ENCODE assay signal across 12 cellular contexts in the genomic region with DNA sequence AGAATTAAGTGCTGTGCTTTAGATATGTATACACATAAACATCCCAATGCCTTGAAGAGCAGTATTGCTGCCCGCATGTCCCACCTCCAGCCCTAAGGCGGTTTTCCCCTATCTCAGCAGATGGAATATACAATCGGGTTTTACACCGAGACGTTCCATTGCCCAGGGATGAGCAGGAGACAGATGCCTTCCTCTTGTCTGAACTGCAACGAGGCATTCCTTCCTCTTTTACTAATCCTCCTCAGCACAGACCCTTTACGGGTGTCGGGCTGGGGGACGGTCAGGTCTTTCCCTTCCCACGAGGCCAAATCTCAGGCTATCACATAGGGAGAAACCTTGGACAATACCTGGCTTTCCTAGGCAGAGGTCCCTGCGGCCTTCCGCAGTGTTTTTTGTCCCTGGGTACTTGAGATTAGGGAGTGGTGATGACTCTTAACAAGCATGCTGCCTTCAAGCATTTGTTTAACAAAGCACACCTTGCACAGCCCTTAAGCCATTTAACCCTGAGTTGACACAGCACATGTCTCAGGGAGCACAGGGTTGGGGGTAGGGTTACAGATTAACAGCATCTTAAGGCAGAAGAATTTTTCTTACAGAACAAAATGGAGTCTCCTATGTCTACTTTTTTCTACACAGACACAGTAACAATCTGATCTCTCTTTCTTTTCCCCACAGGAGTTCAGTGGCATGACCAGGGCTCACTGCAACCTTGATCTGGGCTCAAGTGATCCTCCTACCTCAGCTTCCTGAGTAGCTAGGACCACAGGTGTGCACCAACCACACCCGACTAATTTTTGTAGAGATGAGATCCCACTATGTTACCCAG. TPM values are rescaled to one million over a fixed set of nuclear protein-coding genes. Genes with fewer than 3 reads are reported as not detected.
DNase-seq lines count a peak whose midpoint lies in the region; ATAC-seq and TF ChIP-seq lines count a peak whose summit lies in the region.
"Not testable (repeated sequence)": the region's sequence is repeated elsewhere in the genome, so short reads cannot be mapped to it uniquely, and the experiment has no call there.
"Had no signal": no experiment of that assay in that cellular context is flagged by ENCODE, and none has a peak within 500 bp of the region (broad histone marks: within the 10 kb centered on the region; RNA-seq: fewer than 3 reads in every experiment).

No MANE protein-coding gene starts in this region.

- peak overlapping the region; percentile 41 for H4K91ac ChIP-seq in trophoblast cell (ENCODE audit: low read depth, low read length)

- H4K8ac ChIP-seq in trophoblast cell (ENCODE audit: low read depth, low read length), result not testable (repeated sequence)

- not testable (repeated sequence) for H2AK5ac ChIP-seq in trophoblast cell (ENCODE audit: low read length)

- H3K4me1 ChIP-seq in Caco-2 (peaks cover 55% of the 10 kb centered on the region), Karpas-422 (ENCODE audit: low read length) (peaks cover 40% of the 10 kb centered on the region), lower lobe of right lung (peaks cover 57% of the 10 kb centered on the region), trophoblast cell (ENCODE audit: control insufficient read depth in 1 of 2, insufficient read depth in 2 of 2, low read length in 2 of 2) (peaks cover 6 to 12% of the 10 kb centered on the region in 2 experiments)

- H3K27me3 Mint-ChIP-seq in Caco-2 (ENCODE audit: insufficient read depth, unreplicated experiment); activated naive CD4-positive, alpha-beta T cell treated with anti-CD3 and anti-CD28 coated beads for 36 hours (ENCODE audit: low read depth): not testable (repeated sequence)

- not testable (repeated sequence) for H2BK120ac ChIP-seq in trophoblast cell (ENCODE audit: insufficient read depth, low read length, poor library complexity)

- peak overlapping the region; percentile 61 for H3K27ac ChIP-seq in Karpas-422 (ENCODE audit: low read length)
- peak overlapping the region; percentile 58 for H3K27ac ChIP-seq in RWPE1
- peak overlapping the region; percentile 76 for H3K27ac ChIP-seq in epithelial cell of prostate
- peak overlapping the region; percentile 76 for H3K27ac ChIP-seq in lower lobe of right lung
- H3K27ac ChIP-seq in trophoblast cell (ENCODE audit: low read depth, low read length), result peak overlapping the region; percentile 69

- not testable (repeated sequence) for H3K9me2 ChIP-seq in Karpas-422 (replicated peaks; ENCODE audit: insufficient read depth, low read length)

- H3K27me3 ChIP-seq in Caco-2 (replicated peaks; ENCODE audit: control insufficient read depth, insufficient read depth, low read length); Karpas-422 (ENCODE audit: low read length); lower lobe of right lung (ENCODE audit: low read depth); trophoblast cell (ENCODE audit: insufficient read depth, low read length): not testable (repeated sequence)

- DNase-seq in Caco-2 (peak; percentile 61 to 78), trophoblast cell (peak; percentile 87 to 92)
- not testable (repeated sequence) for DNase-seq in Karpas-422; RWPE1 (ENCODE audit: low spot score); activated naive CD4-positive, alpha-beta T cell treated with anti-CD3 and anti-CD28 coated beads for 36 hours; epithelial cell of prostate (ENCODE audit: low read depth, low spot score); lower lobe of right lung

- H4K12ac ChIP-seq in trophoblast cell (ENCODE audit: low read depth, low read length), result not testable (repeated sequence)

- H3K79me2 ChIP-seq in Karpas-422 (ENCODE audit: low read length), result peaks cover 14% of the 10 kb centered on the region
- not testable (repeated sequence) for H3K79me2 ChIP-seq in trophoblast cell (ENCODE audit: control insufficient read depth, insufficient read depth, low read length, poor library complexity)

- H3K36me3 Mint-ChIP-seq in Caco-2 (ENCODE audit: insufficient read depth, unreplicated experiment), result peaks cover 54% of the 10 kb centered on the region
- peaks cover 16% of the 10 kb centered on the region for H3K36me3 Mint-ChIP-seq in activated naive CD4-positive, alpha-beta T cell treated with anti-CD3 and anti-CD28 coated beads for 36 hours (ENCODE audit: low read depth)

- not testable (repeated sequence) for H3K23ac ChIP-seq in trophoblast cell (ENCODE audit: low read length)

- not testable (repeated sequence) for H3K36me3 ChIP-seq in Caco-2 (ENCODE audit: control insufficient read depth, insufficient read depth, low read length); Karpas-422 (ENCODE audit: insufficient read depth, low read length); lower lobe of right lung; trophoblast cell (ENCODE audit: control insufficient read depth in 1 of 2, insufficient read depth in 2 of 2, low read length in 2 of 2)

- H3K79me1 ChIP-seq in trophoblast cell (ENCODE audit: low read length), result peaks cover 21% of the 10 kb centered on the region

- ATAC-seq in lower lobe of right lung, result peak in 1 of 2 donors; percentile 49

- H3K14ac ChIP-seq in trophoblast cell (ENCODE audit: low read length), result not testable (repeated sequence)

- peak overlapping the region; percentile 50 for H3K4me2 ChIP-seq in Karpas-422 (ENCODE audit: low read depth, low read length, poor library complexity, severe bottlenecking)
- not testable (repeated sequence) for H3K4me2 ChIP-seq in trophoblast cell (ENCODE audit: low read length)

- H2AFZ ChIP-seq in Karpas-422 (ENCODE audit: low read length); trophoblast cell (ENCODE audit: insufficient read depth, low read length, poor library complexity): not testable (repeated sequence)

- H2BK12ac ChIP-seq in trophoblast cell (ENCODE audit: low read length), result not testable (repeated sequence)

- H3K9me3 Mint-ChIP-seq in Caco-2 (ENCODE audit: unreplicated experiment); activated naive CD4-positive, alpha-beta T cell treated with anti-CD3 and anti-CD28 coated beads for 36 hours: not testable (repeated sequence)

- TSS peak; percentile 56 for BruUV-seq in Caco-2 (replicated peaks; lab: Mats Ljungman, UMichigan)

- intact Hi-C loops in Caco-2 (cut with micrococcal nuclease; ENCODE audit: unreplicated experiment), result loop anchor here (1.0 kb wide), 1 partner anchor 47 kb away; the partner anchor contains the start of gene ACTR1A
- intact Hi-C loops in activated naive CD4-positive, alpha-beta T cell treated with anti-CD3 and anti-CD28 coated beads for 36 hours (cut with micrococcal nuclease), result loop anchor here (5.0 kb wide), 1 partner anchor 192 kb away; no protein-coding TSS in a partner anchor
- intact Hi-C loops in lower lobe of right lung (cut with DNase I), result not testable (repeated sequence)

- peak overlapping the region; percentile 33; the same call in 1 of the 2 replicates for H3K9ac ChIP-seq in Karpas-422 (ENCODE audit: low read length)
- not testable (repeated sequence) for H3K9ac ChIP-seq in trophoblast cell (ENCODE audit: low read length)

- CTCF ChIA-PET in Caco-2 (lab: Charles Lee); RWPE1 (lab: Yijun Ruan, JAX); activated naive CD4-positive, alpha-beta T cell treated with anti-CD3 and anti-CD28 coated beads for 36 hours (lab: Charles Lee): not testable (repeated sequence)

- TF ChIP-seq CTCF in Caco-2 (IDR thresholded peaks at IDR 0.05; ENCODE audit: insufficient read depth in 1 of 2, low read depth in 1 of 2, low read length in 1 of 2, severe bottlenecking in 1 of 2, unreplicated experiment in 1 of 2); RWPE1 (conservative IDR thresholded peaks at IDR 0.05; ENCODE audit: low read depth); lower lobe of right lung (IDR thresholded peaks at IDR 0.05): not testable (repeated sequence)

- not testable (repeated sequence) for H3K9me3 ChIP-seq in Caco-2; Karpas-422 (ENCODE audit: low read length); lower lobe of right lung; trophoblast cell (ENCODE audit: insufficient read depth, low read depth, low read length)

- H3K18ac ChIP-seq in trophoblast cell (ENCODE audit: low read length), result not testable (repeated sequence)

- peak overlapping the region; percentile 53 for H3K4me3 Mint-ChIP-seq in Caco-2 (ENCODE audit: unreplicated experiment)
- H3K4me3 Mint-ChIP-seq in activated naive CD4-positive, alpha-beta T cell treated with anti-CD3 and anti-CD28 coated beads for 36 hours, result not testable (repeated sequence)

- H3K27ac Mint-ChIP-seq in Caco-2 (ENCODE audit: unreplicated experiment), result peak overlapping the region; percentile 89
- peak overlapping the region; percentile 33 for H3K27ac Mint-ChIP-seq in activated naive CD4-positive, alpha-beta T cell treated with anti-CD3 and anti-CD28 coated beads for 36 hours

- peak overlapping the region; percentile 22 for H2BK5ac ChIP-seq in trophoblast cell (ENCODE audit: low read depth, low read length, poor library complexity)

- H3K4ac ChIP-seq in trophoblast cell (ENCODE audit: low read depth, low read length), result not testable (repeated sequence)

- no CpG with 5 or more reads among the region's 13 CpGs for WGBS in trophoblast cell (ENCODE audit: extremely low coverage, insufficient coverage, insufficient read length)

- H3K4me1 Mint-ChIP-seq in Caco-2 (ENCODE audit: low read depth, unreplicated experiment), result peaks cover 27% of the 10 kb centered on the region
- H3K4me1 Mint-ChIP-seq in activated naive CD4-positive, alpha-beta T cell treated with anti-CD3 and anti-CD28 coated beads for 36 hours (ENCODE audit: low read depth), result peaks cover 18% of the 10 kb centered on the region

- H3K4me3 ChIP-seq in Caco-2 (ENCODE audit: low read depth, low read length); Karpas-422 (ENCODE audit: low read length); lower lobe of right lung; trophoblast cell (ENCODE audit: low read depth, low read length): not testable (repeated sequence)

- POLR2A ChIA-PET in Caco-2 (lab: Charles Lee); RWPE1 (lab: Yijun Ruan, JAX; ENCODE audit: low non-redundant PET): not testable (repeated sequence)

- not testable (repeated sequence) for H4K20me1 ChIP-seq in Karpas-422 (ENCODE audit: insufficient read depth, low read depth, low read length)

RNA-seq across cellular contexts. Expression of gene C10orf95, which starts 3.5 kb away (rescaled TPM):
- 0.82 and 0.86 TPM in 2 replicates for total RNA-seq in Caco-2 (2022)
- 0.78 TPM in 1 of 2 replicates, not detected in the other for total RNA-seq in Karpas-422 (2014; rRNA removed; shearing (Covaris generic); ENCODE audit: low replicate concordance)
- total RNA-seq in activated naive CD4-positive, alpha-beta T cell treated with anti-CD3 and anti-CD28 coated beads for 36 hours, result under 1 TPM; 0.14 to 0.15 TPM
- 5.7 TPM for total RNA-seq in lower lobe of right lung
- polyA plus RNA-seq in trophoblast cell (2013), result 17.4 and 19.7 TPM in 2 replicates
- total RNA-seq: right cardiac atrium, RPMI7951, SJSA1, thoracic aorta had no signal
- polyA plus RNA-seq: neural cell had no signal

RNA-seq across cellular contexts. Expression of gene CUEDC2, which starts 22.5 kb away (rescaled TPM):
- total RNA-seq in Caco-2 (2022) (32.1 and 32.6 TPM in 2 replicates), lower lobe of right lung (41.2 TPM)
- total RNA-seq in Karpas-422 (2014; rRNA removed; shearing (Covaris generic); ENCODE audit: low replicate concordance), result 27.1 and 34.1 TPM in 2 replicates
- 10 to 100 TPM; 63.3 to 64.4 TPM for total RNA-seq in activated naive CD4-positive, alpha-beta T cell treated with anti-CD3 and anti-CD28 coated beads for 36 hours
- 45.8 and 49.8 TPM in 2 replicates for polyA plus RNA-seq in trophoblast cell (2013)

RNA-seq across cellular contexts. Expression of gene FBXL15, which starts 34.2 kb away (rescaled TPM):
- 7.9 and 8.6 TPM in 2 replicates for total RNA-seq in Caco-2 (2022)
- total RNA-seq in Karpas-422 (2014; rRNA removed; shearing (Covaris generic); ENCODE audit: low replicate concordance), result 2.4 and 3.6 TPM in 2 replicates
- total RNA-seq in activated naive CD4-positive, alpha-beta T cell treated with anti-CD3 and anti-CD28 coated beads for 36 hours, result 10 to 100 TPM in 1 of 2 experiments, 1 to 10 TPM in 1; 9.9 to 10.8 TPM
- total RNA-seq in lower lobe of right lung, result 16.6 TPM
- 6.1 and 6.6 TPM in 2 replicates for polyA plus RNA-seq in trophoblast cell (2013)

RNA-seq across cellular contexts. Expression of gene PSD, which starts 36.3 kb away (rescaled TPM):
- total RNA-seq in Caco-2 (2022) (2.8 and 3.8 TPM in 2 replicates), lower lobe of right lung (5.3 TPM)
- 0.19 and 0.61 TPM in 2 replicates for total RNA-seq in Karpas-422 (2014; rRNA removed; shearing (Covaris generic); ENCODE audit: low replicate concordance)
- 1 to 10 TPM; 6.2 to 7.2 TPM for total RNA-seq in activated naive CD4-positive, alpha-beta T cell treated with anti-CD3 and anti-CD28 coated beads for 36 hours
- polyA plus RNA-seq in trophoblast cell (2013), result 0.78 and 0.92 TPM in 2 replicates

RNA-seq across cellular contexts. Expression of gene ACTR1A, which starts 47.6 kb away (rescaled TPM):
- total RNA-seq in Caco-2 (2022) (65.9 and 69.7 TPM in 2 replicates), lower lobe of right lung (88.0 TPM)
- 69.8 and 83.7 TPM in 2 replicates for total RNA-seq in Karpas-422 (2014; rRNA removed; shearing (Covaris generic); ENCODE audit: low replicate concordance)
- total RNA-seq in activated naive CD4-positive, alpha-beta T cell treated with anti-CD3 and anti-CD28 coated beads for 36 hours, result 10 to 100 TPM; 59.6 to 60.8 TPM
- 75.7 and 77.7 TPM in 2 replicates for polyA plus RNA-seq in trophoblast cell (2013)
